Comparison of ENCODE assay signal across 13 cellular contexts in genomic region chr4:142850478-142850877, GRCh38. TPM values are rescaled to one million over a fixed set of nuclear protein-coding genes. Genes with fewer than 3 reads are reported as not detected.
DNase-seq lines count a peak whose midpoint lies in the region; ATAC-seq and TF ChIP-seq lines count a peak whose summit lies in the region.
"Had no signal": no experiment of that assay in that cellular context is flagged by ENCODE, and none has a peak within 500 bp of the region (broad histone marks: within the 10 kb centered on the region; RNA-seq: fewer than 3 reads in every experiment).

No MANE protein-coding gene starts in this region.

- H3K4me1 ChIP-seq in GM23338 (ENCODE audit: insufficient read depth): no peaks in the 10 kb centered on the region; the same call in 1 of the 2 replicates
- H3K4me1 ChIP-seq in endodermal cell (ENCODE audit: control insufficient read depth, insufficient read depth, low read length): no peaks in the 10 kb centered on the region

- no peaks in the 10 kb centered on the region for H4K20me1 ChIP-seq in GM23338 (replicated peaks; ENCODE audit: insufficient read depth)

- no peak overlapping the region for H3K4me2 ChIP-seq in GM23338

- no peak overlapping the region for H2AFZ ChIP-seq in GM23338

- H3K27ac Mint-ChIP-seq in GM23338 (no peak overlapping the region), endodermal cell (no peak overlapping the region)
- H3K27ac Mint-ChIP-seq: natural killer cell treated with Interleukin-12 subunit alpha and Interleukin-12 subunit beta and Interleukin-15 and Interleukin-18, amount 100 ng/mL, for 72 hours had no signal

- H3K9me3 Mint-ChIP-seq in GM23338 (no peaks in the 10 kb centered on the region), endodermal cell (no peaks in the 10 kb centered on the region)
- H3K9me3 Mint-ChIP-seq: natural killer cell treated with Interleukin-12 subunit alpha and Interleukin-12 subunit beta and Interleukin-15 and Interleukin-18, amount 100 ng/mL, for 72 hours had no signal

- no peaks in the 10 kb centered on the region for H3K79me2 ChIP-seq in GM23338 (replicated peaks; ENCODE audit: insufficient read depth)

- H3K9ac ChIP-seq in endodermal cell (ENCODE audit: extremely low read depth, low read length, poor library complexity, severe bottlenecking): no peak overlapping the region

- no peaks in the 10 kb centered on the region for H3K9me3 ChIP-seq in endodermal cell (ENCODE audit: control insufficient read depth, low read length)

- H3K4me3 Mint-ChIP-seq in GM23338 (no peak overlapping the region), endodermal cell (no peak overlapping the region)
- H3K4me3 Mint-ChIP-seq: natural killer cell treated with Interleukin-12 subunit alpha and Interleukin-12 subunit beta and Interleukin-15 and Interleukin-18, amount 100 ng/mL, for 72 hours had no signal

- peaks cover 26% of the 10 kb centered on the region for H3K27me3 Mint-ChIP-seq in GM23338 (ENCODE audit: insufficient read depth, low read depth, poor library complexity)
- H3K27me3 Mint-ChIP-seq in endodermal cell (ENCODE audit: insufficient read depth): peaks cover 37% of the 10 kb centered on the region

- DNase-seq in GM23338 (ENCODE audit: low spot score) (peak; percentile 63), OCI-M1 (lab: John Stamatoyannopoulos, UW) (peak; percentile 16), endodermal cell (no peak), retinal pigment epithelial cell (ENCODE audit: low read depth) (no peak), middle frontal gyrus (ENCODE audit: extremely low spot score, low spot score) (no peak), ACHN (no peak)
- DNase-seq: activated T-cell treated with anti-CD3 and anti-CD28 coated beads for 4 hours; aorta; NCI-H2029; stimulated activated CD4-positive, alpha-beta T cell treated with anti-CD3 and anti-CD28 coated beads, Interleukin-15, amount 100 ng/mL, for 24 hours had no signal

- H3F3A ChIP-seq in GM23338 (replicated peaks; ENCODE audit: low read depth): no peaks in the 10 kb centered on the region

- H3K36me3 Mint-ChIP-seq in GM23338 (ENCODE audit: low read depth) (no peaks in the 10 kb centered on the region), endodermal cell (ENCODE audit: low read depth) (no peaks in the 10 kb centered on the region)
- H3K36me3 Mint-ChIP-seq: natural killer cell treated with Interleukin-12 subunit alpha and Interleukin-12 subunit beta and Interleukin-15 and Interleukin-18, amount 100 ng/mL, for 72 hours had no signal

- TF ChIP-seq CTCF in GM23338 (conservative IDR thresholded peaks at IDR 0.05; ENCODE audit: low read depth in 2 of 2): peak; percentile 53 to 65
- peak; percentile 73 for TF ChIP-seq CTCF in endodermal cell (conservative IDR thresholded peaks at IDR 0.05)
- peak; percentile 65 for TF ChIP-seq CTCF in retinal pigment epithelial cell (conservative IDR thresholded peaks at IDR 0.05; ENCODE audit: low read depth, low read length)

- H3K27me3 ChIP-seq in GM23338 (ENCODE audit: insufficient read depth) (peaks cover 34% of the 10 kb centered on the region), endodermal cell (ENCODE audit: control insufficient read depth, insufficient read depth, low read length, poor library complexity, severe bottlenecking) (peaks cover 43% of the 10 kb centered on the region)

- peak; percentile 7; the same call in 2 of the 3 replicates for ATAC-seq in GM23338
- no peak for ATAC-seq in HG03571 (IDR thresholded peaks at IDR 0.05; ENCODE audit: unreplicated experiment)
- ATAC-seq: natural killer cell treated with Interleukin-12 subunit alpha and Interleukin-12 subunit beta and Interleukin-15 and Interleukin-18, amount 100 ng/mL, for 72 hours had no signal

- H3K36me3 ChIP-seq in GM23338 (ENCODE audit: insufficient read depth) (no peaks in the 10 kb centered on the region), endodermal cell (ENCODE audit: control insufficient read depth, insufficient read depth, low read length) (no peaks in the 10 kb centered on the region)

- 77 to 80% methylated on average over 3 to 4 of the region's 4 CpGs for WGBS in endodermal cell (ENCODE audit: insufficient coverage in 1 of 2, insufficient read length in 1 of 2), 2 experiments

- H3K27ac ChIP-seq in GM23338 (ENCODE audit: low read depth): no peak overlapping the region
- no peak overlapping the region for H3K27ac ChIP-seq in endodermal cell (ENCODE audit: low read depth, low read length)
- H3K27ac ChIP-seq: epithelial cell of prostate had no signal

- in situ Hi-C loops in ACHN (cut with HindIII; ENCODE audit: low pct_ligation_motif_present, low pct_unique_long_range_greater_than_20kb, low sequenced_read_pairs): no loop called here

- H3K4me1 Mint-ChIP-seq in GM23338 (peaks cover 4% of the 10 kb centered on the region; the same call in 2 of the 3 replicates), endodermal cell (peaks cover 2% of the 10 kb centered on the region)

- no peaks in the 10 kb centered on the region for H3K9me2 ChIP-seq in GM23338 (ENCODE audit: insufficient read depth)

- H3K4me3 ChIP-seq in GM23338 (no peak overlapping the region), endodermal cell (ENCODE audit: low read length) (no peak overlapping the region), retinal pigment epithelial cell (ENCODE audit: low read length) (no peak overlapping the region)

TF ChIP-seq in GM23338, 12 proteins besides CTCF, POLR2A, EP300 and RAD21 (continues in another document):
- TF ChIP-seq NANOG (IDR thresholded peaks at IDR 0.05; ENCODE audit: borderline replicate concordance) (no peak), STAT1 (IDR thresholded peaks at IDR 0.05; ENCODE audit: unreplicated experiment) (no peak), EZH2phosphoT487 (IDR thresholded peaks at IDR 0.05; ENCODE audit: unreplicated experiment) (no peak), ZNF462 (CRISPR knock-in tag; IDR thresholded peaks at IDR 0.05) (no peak), JUNB (IDR thresholded peaks at IDR 0.05; ENCODE audit: unreplicated experiment) (no peak)

RNA-seq across cellular contexts. Expression of gene INPP4B, which starts 4.4 kb away (rescaled TPM):
- 0.12 and 0.14 TPM in 2 replicates for total RNA-seq in GM23338 (2014; rRNA removed; shearing (Covaris generic))
- 0.03 and 0.11 TPM in 2 replicates for polyA plus RNA-seq in GM23338 (2016; fragmentation: Nextera tagmentation; extraction: Ambion mirVana)
- total RNA-seq in endodermal cell: under 1 TPM; 0.64 to 0.66 TPM
- 3.8 TPM for polyA plus RNA-seq in endodermal cell (2013, experiment 1 of 2)
- 4.2 TPM for polyA plus RNA-seq in endodermal cell (2013, experiment 2 of 2)

Comparison
In these comparisons a context has a peak if more than half of its experiments do, and no peak if none do; other contexts are left out.
1. DNase-seq: peak in GM23338 (single experiment) and OCI-M1 (single experiment); none in endodermal cell (single experiment), retinal pigment epithelial cell (single experiment), middle frontal gyrus (single experiment) and ACHN (single experiment).
2. Peak in every context shown above with its lines, with median percentiles within 50 percentile points of each other: CTCF ChIP-seq.